Comparison of ENCODE assay signal across 21 cellular contexts in the genomic region with DNA sequence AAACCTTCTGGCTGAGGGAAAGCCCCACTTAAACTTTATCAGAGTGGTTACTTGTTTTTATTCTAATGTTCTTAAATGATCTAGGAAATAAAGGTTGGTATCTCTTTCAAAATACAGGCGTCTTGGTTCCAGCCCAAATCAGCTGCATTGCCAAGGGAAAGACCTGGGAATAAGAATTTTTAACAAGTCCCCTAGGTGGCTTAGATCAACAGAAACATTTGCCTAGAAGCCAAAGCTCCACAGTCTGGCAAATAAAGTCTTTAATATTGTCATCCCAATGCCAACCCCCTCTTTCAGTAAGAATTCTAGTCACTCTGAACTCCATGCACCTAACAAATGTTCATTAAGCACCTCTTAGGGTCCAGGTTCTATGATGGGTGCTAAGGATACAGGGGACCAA.
DNase-seq lines count a peak whose midpoint lies in the region; ATAC-seq and TF ChIP-seq lines count a peak whose summit lies in the region.
"Had no signal": no experiment of that assay in that cellular context is flagged by ENCODE, and none has a peak within 500 bp of the region (broad histone marks: within the 10 kb centered on the region; RNA-seq: fewer than 3 reads in every experiment).

No MANE protein-coding gene starts in this region.

- H3K4me1 Mint-ChIP-seq in activated naive CD4-positive, alpha-beta T cell treated with anti-CD3 and anti-CD28 coated beads, Interleukin-2, amount 50 U/mL, for 24 hours, result peaks cover 78% of the 10 kb centered on the region
- H3K4me1 Mint-ChIP-seq in natural killer cell treated with Interleukin-12 subunit alpha and Interleukin-12 subunit beta and Interleukin-15 and Interleukin-18, amount 100 ng/mL, for 72 hours (ENCODE audit: low read depth in 2 of 2), result peaks cover 40 to 54% of the 10 kb centered on the region in 2 donors
- peaks cover 45 to 71% of the 10 kb centered on the region in 2 donors for H3K4me1 Mint-ChIP-seq in natural killer cell
- H3K4me1 Mint-ChIP-seq in stimulated activated effector memory CD8-positive, alpha-beta T cell treated with anti-CD3 and anti-CD28 coated beads, Interleukin-12 subunit alpha, Interleukin-12 subunit beta, amount 100 ng/mL, for 72 hours, result peaks cover 32% of the 10 kb centered on the region

- no peak overlapping the region for H3K4me3 Mint-ChIP-seq in activated naive CD4-positive, alpha-beta T cell treated with anti-CD3 and anti-CD28 coated beads, Interleukin-2, amount 50 U/mL, for 24 hours
- no peak overlapping the region for H3K4me3 Mint-ChIP-seq in natural killer cell treated with Interleukin-12 subunit alpha and Interleukin-12 subunit beta and Interleukin-15 and Interleukin-18, amount 100 ng/mL, for 72 hours
- H3K4me3 Mint-ChIP-seq in natural killer cell, result no peak overlapping the region
- H3K4me3 Mint-ChIP-seq in stimulated activated effector memory CD8-positive, alpha-beta T cell treated with anti-CD3 and anti-CD28 coated beads, Interleukin-12 subunit alpha, Interleukin-12 subunit beta, amount 100 ng/mL, for 72 hours, result no peak overlapping the region
- H3K4me3 Mint-ChIP-seq: B cell; CD8-positive, alpha-beta memory T cell; HFFc6 had no signal

- peak overlapping the region; percentile 70 for H3K27ac Mint-ChIP-seq in activated naive CD4-positive, alpha-beta T cell treated with anti-CD3 and anti-CD28 coated beads, Interleukin-2, amount 50 U/mL, for 24 hours
- H3K27ac Mint-ChIP-seq in natural killer cell treated with Interleukin-12 subunit alpha and Interleukin-12 subunit beta and Interleukin-15 and Interleukin-18, amount 100 ng/mL, for 72 hours, result peak overlapping the region in 1 of 2 donors; percentile 11
- H3K27ac Mint-ChIP-seq in natural killer cell, result peak overlapping the region in 1 of 2 donors; percentile 57
- no peak overlapping the region for H3K27ac Mint-ChIP-seq in stimulated activated effector memory CD8-positive, alpha-beta T cell treated with anti-CD3 and anti-CD28 coated beads, Interleukin-12 subunit alpha, Interleukin-12 subunit beta, amount 100 ng/mL, for 72 hours
- H3K27ac Mint-ChIP-seq: HFFc6 had no signal

- peaks cover 85% of the 10 kb centered on the region for H3K4me1 ChIP-seq in OCI-LY1 (ENCODE audit: insufficient read depth, low read length, severe bottlenecking)
- H3K4me1 ChIP-seq in Karpas-422 (ENCODE audit: low read length), result no peaks in the 10 kb centered on the region

- H3K4me2 ChIP-seq in OCI-LY1 (ENCODE audit: low read length), result no peak overlapping the region
- H3K4me2 ChIP-seq in Karpas-422 (ENCODE audit: low read depth, low read length, poor library complexity, severe bottlenecking), result no peak overlapping the region

- no peak for ATAC-seq in natural killer cell treated with Interleukin-12 subunit alpha and Interleukin-12 subunit beta and Interleukin-15 and Interleukin-18, amount 100 ng/mL, for 72 hours
- no peak for ATAC-seq in natural killer cell
- ATAC-seq in stimulated activated effector memory CD8-positive, alpha-beta T cell treated with anti-CD3 and anti-CD28 coated beads, Interleukin-12 subunit alpha, Interleukin-12 subunit beta, amount 100 ng/mL, for 72 hours, result no peak
- ATAC-seq: GM12878, HCT116 had no signal

- H3K36me3 ChIP-seq in OCI-LY1 (ENCODE audit: insufficient read depth, low read length) (peaks cover 15% of the 10 kb centered on the region), Karpas-422 (ENCODE audit: insufficient read depth, low read length) (no peaks in the 10 kb centered on the region)
- H3K36me3 ChIP-seq: BLaER1 treated with 17β-estradiol and CSF1 and Interleukin-3, amounts not matched to agents 10 nM and 100 nM had no signal

- no peak for DNase-seq in activated naive CD4-positive, alpha-beta T cell (lab: John Stamatoyannopoulos, UW)
- DNase-seq in natural killer cell treated with Interleukin-12 subunit alpha and Interleukin-12 subunit beta and Interleukin-15 and Interleukin-18, amount 100 ng/mL, for 72 hours (ENCODE audit: low spot score), result peak; percentile 15
- DNase-seq in natural killer cell, result no peak
- DNase-seq in Karpas-422, result no peak
- no peak for DNase-seq in stimulated activated effector memory CD8-positive, alpha-beta T cell treated with anti-CD3 and anti-CD28 coated beads, Interleukin-12 subunit alpha, Interleukin-12 subunit beta, amount 100 ng/mL, for 72 hours (ENCODE audit: low spot score in 2 of 2)
- DNase-seq: CD8-positive, alpha-beta memory T cell; COR-L47; DMS 273 treated with DMSO at 0.1 percent for 48 hours; DMS53; DND-41; EL; GOT3; H7; HFFc6 had no signal

- H3K9ac ChIP-seq in OCI-LY1 (ENCODE audit: low read length) (no peak overlapping the region), Karpas-422 (ENCODE audit: low read length) (no peak overlapping the region)
- H3K9ac ChIP-seq: BLaER1 treated with 17β-estradiol and CSF1 and Interleukin-3, amounts not matched to agents 10 nM and 100 nM had no signal

- H4K20me1 ChIP-seq in OCI-LY1 (ENCODE audit: insufficient read depth, low read length), result no peaks in the 10 kb centered on the region
- H4K20me1 ChIP-seq in Karpas-422 (ENCODE audit: insufficient read depth, low read depth, low read length), result no peaks in the 10 kb centered on the region

- intact Hi-C loops in natural killer cell (cut with micrococcal nuclease), result no loop called here

- H2AFZ ChIP-seq in OCI-LY1 (ENCODE audit: low read length) (no peak overlapping the region), Karpas-422 (ENCODE audit: low read length) (no peak overlapping the region)

- H3K9me3 ChIP-seq in OCI-LY1 (ENCODE audit: low read length), result no peaks in the 10 kb centered on the region
- H3K9me3 ChIP-seq in Karpas-422 (ENCODE audit: low read length), result no peaks in the 10 kb centered on the region
- H3K9me3 ChIP-seq: BLaER1 treated with 17β-estradiol and CSF1 and Interleukin-3, amounts not matched to agents 10 nM and 100 nM had no signal

- no peaks in the 10 kb centered on the region for H3K9me2 ChIP-seq in OCI-LY1 (ENCODE audit: low read depth, low read length)
- H3K9me2 ChIP-seq in Karpas-422 (replicated peaks; ENCODE audit: insufficient read depth, low read length), result no peaks in the 10 kb centered on the region

- H3K9me3 Mint-ChIP-seq in activated naive CD4-positive, alpha-beta T cell treated with anti-CD3 and anti-CD28 coated beads, Interleukin-2, amount 50 U/mL, for 24 hours, result no peaks in the 10 kb centered on the region
- no peaks in the 10 kb centered on the region for H3K9me3 Mint-ChIP-seq in natural killer cell treated with Interleukin-12 subunit alpha and Interleukin-12 subunit beta and Interleukin-15 and Interleukin-18, amount 100 ng/mL, for 72 hours
- no peaks in the 10 kb centered on the region for H3K9me3 Mint-ChIP-seq in natural killer cell
- H3K9me3 Mint-ChIP-seq in stimulated activated effector memory CD8-positive, alpha-beta T cell treated with anti-CD3 and anti-CD28 coated beads, Interleukin-12 subunit alpha, Interleukin-12 subunit beta, amount 100 ng/mL, for 72 hours, result no peaks in the 10 kb centered on the region
- H3K9me3 Mint-ChIP-seq: CD8-positive, alpha-beta memory T cell; HFFc6 had no signal

- no peaks in the 10 kb centered on the region for H3F3A ChIP-seq in OCI-LY1 (ENCODE audit: insufficient read depth, low read length)

- peaks cover 2% of the 10 kb centered on the region for H3K36me3 Mint-ChIP-seq in activated naive CD4-positive, alpha-beta T cell treated with anti-CD3 and anti-CD28 coated beads, Interleukin-2, amount 50 U/mL, for 24 hours
- H3K36me3 Mint-ChIP-seq in natural killer cell treated with Interleukin-12 subunit alpha and Interleukin-12 subunit beta and Interleukin-15 and Interleukin-18, amount 100 ng/mL, for 72 hours, result no peaks in the 10 kb centered on the region
- no peaks in the 10 kb centered on the region for H3K36me3 Mint-ChIP-seq in natural killer cell
- no peaks in the 10 kb centered on the region for H3K36me3 Mint-ChIP-seq in stimulated activated effector memory CD8-positive, alpha-beta T cell treated with anti-CD3 and anti-CD28 coated beads, Interleukin-12 subunit alpha, Interleukin-12 subunit beta, amount 100 ng/mL, for 72 hours
- H3K36me3 Mint-ChIP-seq: CD8-positive, alpha-beta memory T cell had no signal

- H3K4me3 ChIP-seq in OCI-LY1 (ENCODE audit: low read depth, low read length, poor library complexity, severe bottlenecking), result no peak overlapping the region
- H3K4me3 ChIP-seq in Karpas-422 (ENCODE audit: low read length), result no peak overlapping the region
- H3K4me3 ChIP-seq: BLaER1 treated with 17β-estradiol and CSF1 and Interleukin-3, amounts not matched to agents 10 nM and 100 nM; GM12878 had no signal

- H3K27me3 ChIP-seq in OCI-LY1 (ENCODE audit: insufficient read depth, low read length), result no peaks in the 10 kb centered on the region
- no peaks in the 10 kb centered on the region for H3K27me3 ChIP-seq in Karpas-422 (ENCODE audit: low read length)
- H3K27me3 ChIP-seq: BLaER1 treated with 17β-estradiol and CSF1 and Interleukin-3, amounts not matched to agents 10 nM and 100 nM had no signal

- H3K27ac ChIP-seq in OCI-LY1 (ENCODE audit: low read depth, low read length, poor library complexity, severe bottlenecking), result peak overlapping the region; percentile 97
- H3K27ac ChIP-seq in Karpas-422 (ENCODE audit: low read length), result no peak overlapping the region
- H3K27ac ChIP-seq: BLaER1 treated with 17β-estradiol and CSF1 and Interleukin-3, amounts not matched to agents 10 nM and 100 nM; HL-60 had no signal

- TF ChIP-seq CTCF in natural killer cell (IDR thresholded peaks at IDR 0.05), result no peak
- no peak for TF ChIP-seq CTCF in OCI-LY1 (IDR thresholded peaks at IDR 0.05; ENCODE audit: low read length)

- H3K79me2 ChIP-seq in OCI-LY1 (ENCODE audit: insufficient read depth, low read length), result peaks cover 7% of the 10 kb centered on the region; the same call in 1 of the 2 replicates
- H3K79me2 ChIP-seq in Karpas-422 (ENCODE audit: low read length), result no peaks in the 10 kb centered on the region

- H3K27me3 Mint-ChIP-seq in activated naive CD4-positive, alpha-beta T cell treated with anti-CD3 and anti-CD28 coated beads, Interleukin-2, amount 50 U/mL, for 24 hours, result no peaks in the 10 kb centered on the region
- H3K27me3 Mint-ChIP-seq in natural killer cell treated with Interleukin-12 subunit alpha and Interleukin-12 subunit beta and Interleukin-15 and Interleukin-18, amount 100 ng/mL, for 72 hours, result no peaks in the 10 kb centered on the region
- no peaks in the 10 kb centered on the region for H3K27me3 Mint-ChIP-seq in natural killer cell (ENCODE audit: low read depth in 2 of 2)
- H3K27me3 Mint-ChIP-seq: B cell had no signal
